In genomic region chr1:65371544-65371943, GRCh38 we compare ENCODE assay signal across 17 cellular contexts. TPM values are rescaled to one million over a fixed set of nuclear protein-coding genes. Genes with fewer than 3 reads are reported as not detected.
DNase-seq lines count a peak whose midpoint lies in the region; ATAC-seq, FAIRE-seq and TF ChIP-seq lines count a peak whose summit lies in the region.
"Had no signal": no experiment of that assay in that cellular context is flagged by ENCODE, and none has a peak within 500 bp of the region (broad histone marks: within the 10 kb centered on the region; RNA-seq: fewer than 3 reads in every experiment).

No MANE protein-coding gene starts in this region.

- FAIRE-seq in bronchial epithelial cell (lab: Jason Lieb, UNC) = no peak
- FAIRE-seq: A549 had no signal

- no peak for TF ChIP-seq CTCF in bronchial epithelial cell (IDR thresholded peaks at IDR 0.05; ENCODE audit: insufficient read depth, low read length, severe bottlenecking)

- H3K36me3 ChIP-seq in bronchial epithelial cell (ENCODE audit: control insufficient read depth, insufficient read depth, low read length) = no peaks in the 10 kb centered on the region
- H3K36me3 ChIP-seq: BE2C had no signal

- no peak for ATAC-seq in activated CD4-positive, CD25-positive, alpha-beta regulatory T cell treated with anti-CD3 and anti-CD28 coated beads, Interleukin-2, amount 50 U/mL, for 24 hours
- ATAC-seq: A549; CD8-positive, alpha-beta T cell had no signal

- H3K27me3 ChIP-seq in bronchial epithelial cell (ENCODE audit: control insufficient read depth, insufficient read depth, low read length) (no peaks in the 10 kb centered on the region), layer of hippocampus (ENCODE audit: control insufficient read depth, insufficient read depth, low read length) (no peaks in the 10 kb centered on the region)
- H3K27me3 ChIP-seq: BE2C had no signal

- in situ Hi-C loops in G401 (cut with HindIII; ENCODE audit: low sequenced_read_pairs) = no loop called here

- no peak overlapping the region for H3K4me3 ChIP-seq in bronchial epithelial cell (ENCODE audit: low read depth, low read length)
- H3K4me3 ChIP-seq: A549 had no signal

- DNase-seq in COR-L47 (lab: John Stamatoyannopoulos, UW) (peak; percentile 51), G401 (ENCODE audit: low spot score) (peak; percentile 60), bronchial epithelial cell (ENCODE audit: low read depth) (peak; percentile 4), NK-92 (lab: John Stamatoyannopoulos, UW; ENCODE audit: unreplicated experiment) (no peak), CD1c-positive myeloid dendritic cell (ENCODE audit: extremely low spot score) (no peak)
- DNase-seq: BE2C; Caco-2; CD8-positive, alpha-beta T cell; DND-41; GF-D8; GOT3; H9; IMR-90 had no signal

- peak overlapping the region; percentile 4 for H3K27ac ChIP-seq in layer of hippocampus (ENCODE audit: low read depth, low read length)
- H3K27ac ChIP-seq: C4-2B had no signal

RNA-seq across cellular contexts. Expression of gene LEPR, which starts 48.9 kb away (rescaled TPM):
- 4.1 and 4.4 TPM in 2 replicates for total RNA-seq in G401 (2014; rRNA removed; shearing (Covaris generic))
- total RNA-seq in bronchial epithelial cell = 9.5 and 15.5 TPM in 2 replicates

RNA-seq across cellular contexts. Expression of gene LEPROT, which starts 48.9 kb away (rescaled TPM):
- 15.1 and 18.0 TPM in 2 replicates for total RNA-seq in G401 (2014; rRNA removed; shearing (Covaris generic))
- 27.9 and 37.4 TPM in 2 replicates for total RNA-seq in bronchial epithelial cell

Comparison
In these comparisons a context has a peak if more than half of its experiments do, and no peak if none do; other contexts are left out.
1. DNase-seq: peak in COR-L47 (single experiment), G401 (single experiment) and bronchial epithelial cell (single experiment); none in NK-92 (single experiment) and CD1c-positive myeloid dendritic cell (single experiment).